Comparison of ENCODE assay signal across 26 cellular contexts in the genomic region with DNA sequence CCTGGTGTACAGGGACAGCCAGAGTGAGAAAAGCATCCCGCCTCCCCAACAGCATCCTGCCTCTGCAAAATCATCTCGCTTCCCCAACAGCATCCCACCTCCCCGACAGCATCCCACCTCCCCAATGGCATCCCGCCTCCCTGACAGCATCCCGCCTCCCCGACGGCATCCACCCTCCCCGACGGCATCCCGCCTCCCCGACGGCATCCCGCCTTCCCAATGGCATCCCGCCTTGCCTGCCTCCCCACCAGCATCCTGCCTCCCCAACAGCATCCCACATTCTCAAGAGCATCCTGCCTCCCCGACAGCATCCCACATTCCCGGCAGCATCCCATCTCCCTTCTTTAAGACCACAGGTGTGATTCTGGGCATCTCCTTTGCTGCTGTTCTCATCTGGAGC.
"Had no signal": no experiment of that assay in that cellular context is flagged by ENCODE, and none has a peak within 500 bp of the region (broad histone marks: within the 10 kb centered on the region; RNA-seq: fewer than 3 reads in every experiment).

No MANE protein-coding gene starts in this region.

- H3K36me3 Mint-ChIP-seq: activated CD4-positive, alpha-beta memory T cell treated with anti-CD3 and anti-CD28 coated beads for 36 hours; activated CD8-positive, alpha-beta memory T cell treated with anti-CD3 and anti-CD28 coated beads, Interleukin-2, amount 10 ng/mL, durations not matched to agents 7 days and 5 days; activated naive CD4-positive, alpha-beta T cell treated with anti-CD3 and anti-CD28 coated beads, Interleukin-2, amount 10 ng/mL, durations not matched to agents 7 days and 5 days; T-cell had no signal

- ATAC-seq: activated CD8-positive, alpha-beta memory T cell treated with anti-CD3 and anti-CD28 coated beads, Interleukin-2, amount 10 ng/mL, durations not matched to agents 7 days and 5 days; T-cell had no signal

- H3K36me3 ChIP-seq: breast epithelium, upper lobe of left lung had no signal

- H3K4me3 ChIP-seq: upper lobe of left lung had no signal

- H3K4me1 ChIP-seq: breast epithelium, foreskin keratinocyte, upper lobe of left lung had no signal

- H3K27me3 Mint-ChIP-seq: activated B cell treated with CpG ODN at 0.5 μM for 24 hours; activated CD4-positive, alpha-beta memory T cell treated with anti-CD3 and anti-CD28 coated beads for 36 hours; activated CD8-positive, alpha-beta memory T cell treated with anti-CD3 and anti-CD28 coated beads, Interleukin-2, amount 10 ng/mL, durations not matched to agents 7 days and 5 days; activated naive CD4-positive, alpha-beta T cell treated with anti-CD3 and anti-CD28 coated beads, Interleukin-2, amount 10 ng/mL, durations not matched to agents 7 days and 5 days; activated naive CD8-positive, alpha-beta T cell treated with anti-CD3 and anti-CD28 coated beads, Interleukin-2, amount 50 U/mL, for 24 hours had no signal

- H3K4me1 Mint-ChIP-seq: activated B cell treated with CpG ODN at 0.5 μM for 24 hours; activated CD8-positive, alpha-beta memory T cell treated with anti-CD3 and anti-CD28 coated beads, Interleukin-2, amount 10 ng/mL, durations not matched to agents 7 days and 5 days; activated naive CD4-positive, alpha-beta T cell treated with anti-CD3 and anti-CD28 coated beads, Interleukin-2, amount 10 ng/mL, durations not matched to agents 7 days and 5 days; nephron; T-cell had no signal

- H3K27me3 ChIP-seq: breast epithelium, upper lobe of left lung had no signal

- H3K4me2 ChIP-seq: SK-N-SH had no signal

- H3K9me3 Mint-ChIP-seq: activated B cell treated with CpG ODN at 0.5 μM for 24 hours; activated CD4-positive, alpha-beta memory T cell treated with anti-CD3 and anti-CD28 coated beads for 36 hours; activated naive CD4-positive, alpha-beta T cell treated with anti-CD3 and anti-CD28 coated beads, Interleukin-2, amount 10 ng/mL, durations not matched to agents 7 days and 5 days; activated naive CD8-positive, alpha-beta T cell treated with anti-CD3 and anti-CD28 coated beads, Interleukin-2, amount 50 U/mL, for 24 hours; activated T-helper 2 cell treated with anti-CD3 and anti-CD28 coated beads, Interferon-gamma antibody, Interleukin-2, Interleukin-4, amounts not matched to agents 10 μg/mL and 5 μg/mL and 100 μg/mL, durations not matched to agents 14 hours and 24 hours and 36 hours; T-cell had no signal

- H3K9me3 ChIP-seq: SK-N-SH, upper lobe of left lung had no signal

- H3K4me3 Mint-ChIP-seq: activated B cell treated with CpG ODN at 0.5 μM for 24 hours; activated CD4-positive, alpha-beta memory T cell treated with anti-CD3 and anti-CD28 coated beads for 36 hours; activated CD8-positive, alpha-beta memory T cell treated with anti-CD3 and anti-CD28 coated beads, Interleukin-2, amount 10 ng/mL, durations not matched to agents 7 days and 5 days; activated naive CD4-positive, alpha-beta T cell treated with anti-CD3 and anti-CD28 coated beads, Interleukin-2, amount 10 ng/mL, durations not matched to agents 7 days and 5 days; activated naive CD8-positive, alpha-beta T cell treated with anti-CD3 and anti-CD28 coated beads, Interleukin-2, amount 50 U/mL, for 24 hours; nephron; T-cell had no signal

- DNase-seq: activated B cell treated with CpG ODN at 0.5 μM for 24 hours; activated CD4-positive, alpha-beta memory T cell treated with anti-CD3 and anti-CD28 coated beads for 36 hours; activated CD4-positive, alpha-beta T cell treated with anti-CD3 and anti-CD28 coated beads for 4 hours; activated CD8-positive, alpha-beta memory T cell treated with anti-CD3 and anti-CD28 coated beads, Interleukin-2, amount 10 ng/mL, durations not matched to agents 7 days and 5 days; activated naive CD4-positive, alpha-beta T cell treated with anti-CD3 and anti-CD28 coated beads, Interleukin-2, amount 10 ng/mL, durations not matched to agents 7 days and 5 days; activated naive CD8-positive, alpha-beta T cell treated with anti-CD3 and anti-CD28 coated beads, Interleukin-2, amount 50 U/mL, for 24 hours; anterior cingulate cortex; cerebellar nuclear complex; effector memory CD4-positive, alpha-beta T cell; hypothalamus; islet precursor cell; midbrain; occipital lobe; retina; SK-N-SH; stimulated activated CD4-positive, alpha-beta T cell treated with anti-CD3 and anti-CD28 coated beads, Interleukin-12 subunit alpha, Interleukin-12 subunit beta, amount 100 ng/mL, for 4 hours; stimulated activated CD4-positive, alpha-beta T cell treated with anti-CD3 and anti-CD28 coated beads, Interleukin-1b, Interleukin-23, amount 100 ng/mL, for 48 hours; stimulated activated CD8-positive, alpha-beta memory T cell treated with anti-CD3 and anti-CD28 coated beads, Interleukin-4, amount 100 ng/mL, for 48 hours; stimulated activated naive CD4-positive, alpha-beta T cell treated with Interleukin-2 at 50 U/mL for 16 hours; T-cell; T-helper 9 cell had no signal

- H3K27ac Mint-ChIP-seq: activated B cell treated with CpG ODN at 0.5 μM for 24 hours; activated CD4-positive, alpha-beta memory T cell treated with anti-CD3 and anti-CD28 coated beads for 36 hours; activated CD8-positive, alpha-beta memory T cell treated with anti-CD3 and anti-CD28 coated beads, Interleukin-2, amount 10 ng/mL, durations not matched to agents 7 days and 5 days; activated naive CD4-positive, alpha-beta T cell treated with anti-CD3 and anti-CD28 coated beads, Interleukin-2, amount 10 ng/mL, durations not matched to agents 7 days and 5 days; activated naive CD8-positive, alpha-beta T cell treated with anti-CD3 and anti-CD28 coated beads, Interleukin-2, amount 50 U/mL, for 24 hours; activated T-helper 2 cell treated with anti-CD3 and anti-CD28 coated beads, Interferon-gamma antibody, Interleukin-2, Interleukin-4, amounts not matched to agents 10 μg/mL and 5 μg/mL and 100 μg/mL, durations not matched to agents 14 hours and 24 hours and 36 hours; nephron; T-cell had no signal

- H3K9ac ChIP-seq: SK-N-SH had no signal

- H3K27ac ChIP-seq: breast epithelium, foreskin keratinocyte, upper lobe of left lung had no signal
